12 cellular contexts compared by ENCODE assay signal in genomic region chr1:237145379-237145778, GRCh38.
"Had no signal": no experiment of that assay in that cellular context is flagged by ENCODE, and none has a peak within 500 bp of the region (broad histone marks: within the 10 kb centered on the region; RNA-seq: fewer than 3 reads in every experiment).

No MANE protein-coding gene starts in this region.

- H3K4me3 ChIP-seq: mucosa of descending colon had no signal

- DNase-seq: activated CD4-positive, alpha-beta T cell treated with anti-CD3 and anti-CD28 coated beads for 48 hours; activated CD8-positive, alpha-beta T cell treated with anti-CD3 and anti-CD28 coated beads for 36 hours; activated effector memory CD4-positive, alpha-beta T cell treated with Interleukin-2 at 50 U/mL for 16 hours; activated naive CD4-positive, alpha-beta T cell treated with anti-CD3 and anti-CD28 coated beads, Interleukin-2, amount 50 U/mL, for 16 hours; activated T-cell treated with anti-CD3 and anti-CD28 coated beads, Interleukin-2, amount 50 U/mL, for 4 hours; mucosa of descending colon; naive thymus-derived CD8-positive, alpha-beta T cell; nucleus accumbens; posterior cingulate gyrus; small intestine had no signal

- H3K4me3 Mint-ChIP-seq: activated CD8-positive, alpha-beta T cell treated with anti-CD3 and anti-CD28 coated beads for 36 hours; activated T-cell treated with anti-CD3 and anti-CD28 coated beads, Interleukin-2, amount 50 U/mL, for 4 hours; naive thymus-derived CD8-positive, alpha-beta T cell; type B pancreatic cell; WTC11 had no signal

- H3K27ac Mint-ChIP-seq: activated CD8-positive, alpha-beta T cell treated with anti-CD3 and anti-CD28 coated beads for 36 hours; naive thymus-derived CD8-positive, alpha-beta T cell; type B pancreatic cell; WTC11 had no signal

- H3K9me3 Mint-ChIP-seq: activated CD8-positive, alpha-beta T cell treated with anti-CD3 and anti-CD28 coated beads for 36 hours; activated T-cell treated with anti-CD3 and anti-CD28 coated beads, Interleukin-2, amount 50 U/mL, for 4 hours; type B pancreatic cell; WTC11 had no signal

- H3K4me1 Mint-ChIP-seq: naive thymus-derived CD8-positive, alpha-beta T cell had no signal

- ATAC-seq: activated CD8-positive, alpha-beta T cell treated with anti-CD3 and anti-CD28 coated beads for 36 hours; activated T-cell treated with anti-CD3 and anti-CD28 coated beads, Interleukin-2, amount 50 U/mL, for 4 hours; mucosa of descending colon; naive thymus-derived CD8-positive, alpha-beta T cell had no signal

- H3K36me3 Mint-ChIP-seq: naive thymus-derived CD8-positive, alpha-beta T cell; type B pancreatic cell; WTC11 had no signal

- H3K9me3 ChIP-seq: mucosa of descending colon had no signal
